7 cellular contexts compared by ENCODE assay signal in the genomic region with DNA sequence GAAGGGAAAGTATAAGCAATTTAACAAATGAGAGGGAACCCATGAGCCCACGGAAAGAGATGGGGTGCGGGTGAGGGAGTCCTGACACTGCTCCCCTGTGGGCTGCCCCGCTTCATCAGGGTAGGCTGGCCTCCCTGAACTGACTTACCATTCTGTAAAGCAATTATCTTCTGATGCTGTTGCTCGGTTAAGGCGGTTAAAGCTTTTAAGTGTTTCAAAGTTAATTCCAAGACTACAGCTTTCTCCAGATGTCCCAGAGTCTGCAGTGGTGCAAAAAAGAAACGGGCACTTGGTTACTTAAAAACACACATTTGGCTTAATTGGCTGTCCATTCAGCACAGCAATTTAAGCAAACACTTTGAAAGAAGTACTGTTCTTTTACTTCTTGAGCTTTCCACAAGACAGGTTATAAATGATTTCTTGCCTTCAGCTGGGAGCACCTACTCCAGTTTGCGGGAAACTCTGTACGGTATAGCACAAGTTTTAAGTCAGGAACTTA. TPM values are rescaled to one million over a fixed set of nuclear protein-coding genes. Genes with fewer than 3 reads are reported as not detected.
A peak's percentile ranks its signal among the peaks of the same experiment; 100 is the strongest.
DNase-seq lines count a peak whose midpoint lies in the region; ATAC-seq lines count a peak whose summit lies in the region.

No MANE protein-coding gene starts in this region.

- H3K27ac Mint-ChIP-seq in activated T-helper 17 cell treated with anti-CD3 and anti-CD28 coated beads, Interleukin-2, amount 50 U/mL, for 72 hours = no peak overlapping the region
- H3K27ac Mint-ChIP-seq in stimulated activated memory B cell treated with anti-CD40 and anti-IgM and Interleukin-4, amounts not matched to agents 10 μg/mL and 1 μg/mL and 100 μg/mL, for 72 hours = peak overlapping the region; percentile 90

- no peaks in the 10 kb centered on the region for H3K36me3 Mint-ChIP-seq in activated T-helper 17 cell treated with anti-CD3 and anti-CD28 coated beads, Interleukin-2, amount 50 U/mL, for 72 hours (ENCODE audit: low read depth)
- H3K36me3 Mint-ChIP-seq in stimulated activated memory B cell treated with anti-CD40 and anti-IgM and Interleukin-4, amounts not matched to agents 10 μg/mL and 1 μg/mL and 100 μg/mL, for 72 hours = no peaks in the 10 kb centered on the region

- H3K4me3 Mint-ChIP-seq in activated T-helper 17 cell treated with anti-CD3 and anti-CD28 coated beads, Interleukin-2, amount 50 U/mL, for 72 hours = peak overlapping the region; percentile 75
- peak overlapping the region; percentile 98 for H3K4me3 Mint-ChIP-seq in stimulated activated memory B cell treated with anti-CD40 and anti-IgM and Interleukin-4, amounts not matched to agents 10 μg/mL and 1 μg/mL and 100 μg/mL, for 72 hours

- no peak overlapping the region for H3K27ac ChIP-seq in HUES6 (ENCODE audit: low read depth, low read length)

- ATAC-seq in activated T-helper 17 cell treated with anti-CD3 and anti-CD28 coated beads, Interleukin-2, amount 50 U/mL, for 72 hours (replicated peaks) = no peak
- no peak for ATAC-seq in stimulated activated memory B cell treated with anti-CD40 and anti-IgM and Interleukin-4, amounts not matched to agents 10 μg/mL and 1 μg/mL and 100 μg/mL, for 72 hours
- no peak for ATAC-seq in left lobe of liver

- peaks cover 19% of the 10 kb centered on the region for H3K4me1 Mint-ChIP-seq in activated T-helper 17 cell treated with anti-CD3 and anti-CD28 coated beads, Interleukin-2, amount 50 U/mL, for 72 hours
- peaks cover 67% of the 10 kb centered on the region for H3K4me1 Mint-ChIP-seq in stimulated activated memory B cell treated with anti-CD40 and anti-IgM and Interleukin-4, amounts not matched to agents 10 μg/mL and 1 μg/mL and 100 μg/mL, for 72 hours

- H3K4me3 ChIP-seq in HUES6 (ENCODE audit: low read depth, low read length) (peak overlapping the region; percentile 69), iPS-18c (ENCODE audit: insufficient read depth, low read depth, low read length) (peak overlapping the region; percentile 45; the same call in 1 of the 2 replicates)

- H3K9me3 ChIP-seq in HUES6 (ENCODE audit: control insufficient read depth, insufficient read depth, low read depth, low read length) (no peaks in the 10 kb centered on the region), iPS-18c (ENCODE audit: control insufficient read depth, insufficient read depth, low read length) (no peaks in the 10 kb centered on the region)

- H3K36me3 ChIP-seq in HUES6 (ENCODE audit: control insufficient read depth, insufficient read depth, low read length) = no peaks in the 10 kb centered on the region

- peaks cover 92% of the 10 kb centered on the region for H3K27me3 ChIP-seq in HUES6 (ENCODE audit: control insufficient read depth, insufficient read depth, low read length)

- no peak overlapping the region for H3K9ac ChIP-seq in HUES6 (ENCODE audit: low read length)

- H3K27me3 Mint-ChIP-seq in activated T-helper 17 cell treated with anti-CD3 and anti-CD28 coated beads, Interleukin-2, amount 50 U/mL, for 72 hours = peaks cover 72% of the 10 kb centered on the region
- H3K27me3 Mint-ChIP-seq in stimulated activated memory B cell treated with anti-CD40 and anti-IgM and Interleukin-4, amounts not matched to agents 10 μg/mL and 1 μg/mL and 100 μg/mL, for 72 hours = no peaks in the 10 kb centered on the region

- DNase-seq in NCI-H69 (lab: John Stamatoyannopoulos, UW) = no peak
- DNase-seq in NCI-H2171 treated with DMSO at 0.1 percent for 48 hours (lab: John Stamatoyannopoulos, UW) = no peak
- DNase-seq in left lobe of liver (ENCODE audit: low spot score) = no peak

- H3K9me3 Mint-ChIP-seq in activated T-helper 17 cell treated with anti-CD3 and anti-CD28 coated beads, Interleukin-2, amount 50 U/mL, for 72 hours = no peaks in the 10 kb centered on the region
- no peaks in the 10 kb centered on the region for H3K9me3 Mint-ChIP-seq in stimulated activated memory B cell treated with anti-CD40 and anti-IgM and Interleukin-4, amounts not matched to agents 10 μg/mL and 1 μg/mL and 100 μg/mL, for 72 hours

- H3K4me1 ChIP-seq in HUES6 (ENCODE audit: control insufficient read depth, insufficient read depth, low read length) = peaks cover 19% of the 10 kb centered on the region

RNA-seq across cellular contexts. Expression of a gene that starts 1.3 kb away (rescaled TPM):
- total RNA-seq in activated T-helper 17 cell treated with anti-CD3 and anti-CD28 coated beads, Interleukin-2, amount 50 U/mL, for 72 hours = not detected
- 1.9 TPM for total RNA-seq in left lobe of liver
